Comparison of ENCODE assay signal across 20 cellular contexts in genomic region chr12:87816186-87816585, GRCh38.
DNase-seq lines count a peak whose midpoint lies in the region; ATAC-seq, FAIRE-seq and TF ChIP-seq lines count a peak whose summit lies in the region.
"Had no signal": no experiment of that assay in that cellular context is flagged by ENCODE, and none has a peak within 500 bp of the region (broad histone marks: within the 10 kb centered on the region; RNA-seq: fewer than 3 reads in every experiment).

No MANE protein-coding gene starts in this region.

- H3K4me1 Mint-ChIP-seq in MCF 10A (ENCODE audit: insufficient read depth, unreplicated experiment), result peaks cover 47% of the 10 kb centered on the region
- peaks cover 27% of the 10 kb centered on the region for H3K4me1 Mint-ChIP-seq in astrocyte (ENCODE audit: low read depth, unreplicated experiment)
- H3K4me1 Mint-ChIP-seq: activated CD4-positive, alpha-beta T cell treated with anti-CD3 and anti-CD28 coated beads, Interleukin-2, amount 10 ng/mL, durations not matched to agents 24 days and 14 days; CD4-positive, CD25-positive, alpha-beta regulatory T cell had no signal

- BruUV-seq in MCF 10A (replicated peaks; lab: Mats Ljungman, UMichigan) (no TSS peak), mammary epithelial cell (replicated peaks; lab: Mats Ljungman, UMichigan) (no TSS peak)

- POLR2A ChIA-PET in MCF 10A (lab: Yijun Ruan, JAX), result interaction anchor here (1.3 kb wide), 1 partner anchor 9 kb away, joined by 5 read pairs; no protein-coding TSS in a partner anchor

- H3K4me2 ChIP-seq in mammary epithelial cell (ENCODE audit: insufficient read depth, low read depth, low read length) (no peak overlapping the region), astrocyte (ENCODE audit: low read length) (peak overlapping the region; percentile 49)

- in situ Hi-C loops in mammary epithelial cell (cut with MboI; ENCODE audit: low sequenced_read_pairs in 2 of 2), result no loop called here

- H3K4me3 ChIP-seq in mammary epithelial cell (replicated peaks in 1 of 3; ENCODE audit: insufficient read depth in 1 of 3, low read depth in 2 of 3, low read length in 3 of 3), result no peak overlapping the region
- H3K4me3 ChIP-seq in astrocyte (ENCODE audit: insufficient read depth, low read depth, low read length), result no peak overlapping the region
- H3K4me3 ChIP-seq in fibroblast of the aortic adventitia (ENCODE audit: low read depth, low read length), result no peak overlapping the region
- H3K4me3 ChIP-seq in subcutaneous abdominal adipose tissue (ENCODE audit: low read depth in 1 of 5, low read length in 5 of 5), result no peak overlapping the region
- H3K4me3 ChIP-seq in foreskin fibroblast (ENCODE audit: low read depth in 1 of 2, low read length in 2 of 2), result no peak overlapping the region
- H3K4me3 ChIP-seq: body of pancreas, heart right ventricle had no signal

- H3K79me2 ChIP-seq in mammary epithelial cell (ENCODE audit: insufficient read depth, low read length), result no peaks in the 10 kb centered on the region
- H3K79me2 ChIP-seq in astrocyte (ENCODE audit: insufficient read depth, low read length), result no peaks in the 10 kb centered on the region

- H4K20me1 ChIP-seq in mammary epithelial cell (ENCODE audit: insufficient read depth, low read length), result no peaks in the 10 kb centered on the region
- H4K20me1 ChIP-seq in astrocyte (ENCODE audit: insufficient read depth, low read length), result no peaks in the 10 kb centered on the region

- H3K9ac ChIP-seq in mammary epithelial cell (ENCODE audit: insufficient read depth, low read length) (no peak overlapping the region), astrocyte (ENCODE audit: low read length) (no peak overlapping the region), subcutaneous abdominal adipose tissue (ENCODE audit: low read length in 5 of 5) (peak overlapping the region in 1 of 5 donors; percentile 48)

- no peaks in the 10 kb centered on the region for H3K36me3 ChIP-seq in mammary epithelial cell (ENCODE audit: insufficient read depth, low read length)
- H3K36me3 ChIP-seq in astrocyte (ENCODE audit: insufficient read depth, low read length), result no peaks in the 10 kb centered on the region
- no peaks in the 10 kb centered on the region for H3K36me3 ChIP-seq in subcutaneous abdominal adipose tissue (ENCODE audit: control insufficient read depth in 5 of 5, insufficient read depth in 5 of 5, low read length in 5 of 5)
- H3K36me3 ChIP-seq: heart right ventricle had no signal

- no peaks in the 10 kb centered on the region for H3K27me3 ChIP-seq in mammary epithelial cell (ENCODE audit: insufficient read depth, low read length)
- H3K27me3 ChIP-seq in astrocyte (ENCODE audit: insufficient read depth, low read length), result no peaks in the 10 kb centered on the region
- H3K27me3 ChIP-seq in subcutaneous abdominal adipose tissue (ENCODE audit: control insufficient read depth in 5 of 5, insufficient read depth in 4 of 5, low read length in 5 of 5), result no peaks in the 10 kb centered on the region
- H3K27me3 ChIP-seq: body of pancreas, heart right ventricle had no signal

- intact Hi-C loops in MCF 10A (cut with micrococcal nuclease), result no loop called here
- intact Hi-C loops in mammary epithelial cell (cut with micrococcal nuclease), result no loop called here

- no peaks in the 10 kb centered on the region for H3K27me3 Mint-ChIP-seq in MCF 10A (ENCODE audit: insufficient read depth, unreplicated experiment)
- H3K27me3 Mint-ChIP-seq in astrocyte (ENCODE audit: low read depth, unreplicated experiment), result no peaks in the 10 kb centered on the region
- H3K27me3 Mint-ChIP-seq: activated CD4-positive, alpha-beta T cell treated with anti-CD3 and anti-CD28 coated beads, Interleukin-2, amount 10 ng/mL, durations not matched to agents 24 days and 14 days; CD4-positive, CD25-positive, alpha-beta regulatory T cell; natural killer cell treated with Interleukin-12 subunit alpha and Interleukin-12 subunit beta and Interleukin-15 and Interleukin-18, amount 100 ng/mL, for 72 hours; stimulated activated naive CD8-positive, alpha-beta T cell treated with anti-CD3 and anti-CD28 coated beads, Interleukin-15, Interleukin-2, amounts not matched to agents 100 ng/mL and 50 ng/mL, for 24 hours had no signal

- no peak overlapping the region for H2AFZ ChIP-seq in mammary epithelial cell (ENCODE audit: low read depth, low read length)
- H2AFZ ChIP-seq in astrocyte (ENCODE audit: low read depth, low read length), result no peak overlapping the region

- no peak for FAIRE-seq in astrocyte (lab: Jason Lieb, UNC)

- no peak for ATAC-seq in GM19328 (IDR thresholded peaks at IDR 0.05; ENCODE audit: unreplicated experiment)
- no peak for ATAC-seq in GM21381 (IDR thresholded peaks at IDR 0.05; ENCODE audit: unreplicated experiment)
- ATAC-seq: body of pancreas; heart right ventricle; natural killer cell treated with Interleukin-12 subunit alpha and Interleukin-12 subunit beta and Interleukin-15 and Interleukin-18, amount 100 ng/mL, for 72 hours; Panc1 had no signal

- TF ChIP-seq CTCF in MCF 10A (IDR thresholded peaks at IDR 0.05; ENCODE audit: unreplicated experiment), result no peak
- no peak for TF ChIP-seq CTCF in mammary epithelial cell (conservative IDR thresholded peaks at IDR 0.05 in 1 of 2, IDR thresholded peaks at IDR 0.05 in 1 of 2; ENCODE audit: extremely low read depth in 1 of 2, insufficient read depth in 1 of 2, low read depth in 1 of 2, low read length in 2 of 2)
- no peak for TF ChIP-seq CTCF in astrocyte (IDR thresholded peaks at IDR 0.05; ENCODE audit: insufficient read depth, low read depth, low read length)
- no peak for TF ChIP-seq CTCF in fibroblast of the aortic adventitia (IDR thresholded peaks at IDR 0.05; ENCODE audit: insufficient read depth, low read length)
- TF ChIP-seq CTCF in foreskin fibroblast (IDR thresholded peaks at IDR 0.05; ENCODE audit: low read depth, low read length), result no peak

- dilution Hi-C loops in mammary epithelial cell (cut with HindIII; ENCODE audit: low sequenced_read_pairs), result no loop called here

- H3K4me1 ChIP-seq in mammary epithelial cell (ENCODE audit: insufficient read depth, low read length), result peaks cover 24% of the 10 kb centered on the region
- peaks cover 42% of the 10 kb centered on the region for H3K4me1 ChIP-seq in astrocyte (ENCODE audit: insufficient read depth, low read length)
- peaks cover 0 to 49% (median 7%) of the 10 kb centered on the region in 5 donors for H3K4me1 ChIP-seq in subcutaneous abdominal adipose tissue (ENCODE audit: control insufficient read depth in 5 of 5, insufficient read depth in 5 of 5, low read length in 5 of 5)
- H3K4me1 ChIP-seq: body of pancreas, heart right ventricle had no signal

- H3K9me3 Mint-ChIP-seq in MCF 10A (ENCODE audit: unreplicated experiment) (peaks cover 3% of the 10 kb centered on the region), astrocyte (ENCODE audit: unreplicated experiment) (no peaks in the 10 kb centered on the region)
- H3K9me3 Mint-ChIP-seq: activated CD4-positive, alpha-beta T cell treated with anti-CD3 and anti-CD28 coated beads, Interleukin-2, amount 10 ng/mL, durations not matched to agents 24 days and 14 days; stimulated activated naive CD8-positive, alpha-beta T cell treated with anti-CD3 and anti-CD28 coated beads, Interleukin-15, Interleukin-2, amounts not matched to agents 100 ng/mL and 50 ng/mL, for 24 hours had no signal

- DNase-seq in MCF 10A (ENCODE audit: unreplicated experiment), result peak; percentile 67
- DNase-seq in mammary epithelial cell, result no peak
- peak; percentile 76 for DNase-seq in astrocyte (ENCODE audit: low read depth)
- DNase-seq in fibroblast of the aortic adventitia (ENCODE audit: low read depth), result peak; percentile 62
- DNase-seq in foreskin fibroblast, result no peak
- DNase-seq: ACHN; activated CD4-positive, alpha-beta T cell treated with anti-CD3 and anti-CD28 coated beads, Interleukin-2, amount 10 ng/mL, durations not matched to agents 24 days and 14 days; activated naive CD4-positive, alpha-beta T cell; activated T-cell treated with anti-CD3 and anti-CD28 coated beads for 4 hours; body of pancreas; CD4-positive, CD25-positive, alpha-beta regulatory T cell; dermis blood vessel endothelial cell; heart right ventricle; MV-4-11 had no signal

- no peak overlapping the region for H3K27ac Mint-ChIP-seq in MCF 10A (ENCODE audit: low read depth, unreplicated experiment)
- no peak overlapping the region for H3K27ac Mint-ChIP-seq in astrocyte (ENCODE audit: unreplicated experiment)
- H3K27ac Mint-ChIP-seq: activated CD4-positive, alpha-beta T cell treated with anti-CD3 and anti-CD28 coated beads, Interleukin-2, amount 10 ng/mL, durations not matched to agents 24 days and 14 days; CD4-positive, CD25-positive, alpha-beta regulatory T cell; natural killer cell treated with Interleukin-12 subunit alpha and Interleukin-12 subunit beta and Interleukin-15 and Interleukin-18, amount 100 ng/mL, for 72 hours; stimulated activated naive CD8-positive, alpha-beta T cell treated with anti-CD3 and anti-CD28 coated beads, Interleukin-15, Interleukin-2, amounts not matched to agents 100 ng/mL and 50 ng/mL, for 24 hours had no signal

- H3K36me3 Mint-ChIP-seq in MCF 10A (ENCODE audit: insufficient read depth, unreplicated experiment), result no peaks in the 10 kb centered on the region
- H3K36me3 Mint-ChIP-seq in astrocyte (ENCODE audit: low read depth, unreplicated experiment), result no peaks in the 10 kb centered on the region
- H3K36me3 Mint-ChIP-seq: CD4-positive, CD25-positive, alpha-beta regulatory T cell had no signal

- H3K9me3 ChIP-seq in mammary epithelial cell (replicated peaks; ENCODE audit: insufficient read depth, low read length) (no peaks in the 10 kb centered on the region), astrocyte (ENCODE audit: insufficient read depth, low read depth, low read length) (no peaks in the 10 kb centered on the region), subcutaneous abdominal adipose tissue (ENCODE audit: control insufficient read depth in 5 of 5, low read length in 5 of 5) (no peaks in the 10 kb centered on the region)
- H3K9me3 ChIP-seq: body of pancreas, heart right ventricle had no signal

- CTCF ChIA-PET in MCF 10A (lab: Yijun Ruan, JAX), result interaction anchor here (1.1 kb wide), 1 partner anchor 32 kb away, joined by 3 read pairs; no protein-coding TSS in a partner anchor
- CTCF ChIA-PET in mammary epithelial cell (lab: Charles Lee; ENCODE audit: low non-redundant PET), result no interaction called here

- WGBS in mammary epithelial cell (ENCODE audit: low coverage, missing lambda C conversion rate), result 0% methylated on average over 1 of the region's 1 CpG

- no peak overlapping the region for H3K4me3 Mint-ChIP-seq in MCF 10A (ENCODE audit: unreplicated experiment)
- no peak overlapping the region for H3K4me3 Mint-ChIP-seq in astrocyte (ENCODE audit: unreplicated experiment)
- H3K4me3 Mint-ChIP-seq: activated CD4-positive, alpha-beta T cell treated with anti-CD3 and anti-CD28 coated beads, Interleukin-2, amount 10 ng/mL, durations not matched to agents 24 days and 14 days; CD4-positive, CD25-positive, alpha-beta regulatory T cell; natural killer cell treated with Interleukin-12 subunit alpha and Interleukin-12 subunit beta and Interleukin-15 and Interleukin-18, amount 100 ng/mL, for 72 hours; stimulated activated naive CD8-positive, alpha-beta T cell treated with anti-CD3 and anti-CD28 coated beads, Interleukin-15, Interleukin-2, amounts not matched to agents 100 ng/mL and 50 ng/mL, for 24 hours had no signal

- no peak overlapping the region for H3K27ac ChIP-seq in mammary epithelial cell (ENCODE audit: insufficient read depth, low read depth, low read length)
- H3K27ac ChIP-seq in astrocyte (ENCODE audit: low read depth, low read length), result peak overlapping the region; percentile 54
- peak overlapping the region; percentile 79 for H3K27ac ChIP-seq in subcutaneous abdominal adipose tissue (ENCODE audit: low read depth, low read length)
- H3K27ac ChIP-seq: body of pancreas, heart right ventricle had no signal

Comparison
In these comparisons a context has a peak if more than half of its experiments do, and no peak if none do; other contexts are left out.
1. DNase-seq: peak in MCF 10A (single experiment), astrocyte (single experiment) and fibroblast of the aortic adventitia (single experiment); none in mammary epithelial cell (single experiment) and foreskin fibroblast (0 of 2).